22 cellular contexts compared by ENCODE assay signal in genomic region chr17:77300016-77300686, GRCh38.
DNase-seq lines count a peak whose midpoint lies in the region; ATAC-seq and TF ChIP-seq lines count a peak whose summit lies in the region.
"Had no signal": no experiment of that assay in that cellular context is flagged by ENCODE, and none has a peak within 500 bp of the region (broad histone marks: within the 10 kb centered on the region; RNA-seq: fewer than 3 reads in every experiment).

No MANE protein-coding gene starts in this region.

- no peak overlapping the region for H2BK12ac ChIP-seq in neuronal stem cell (ENCODE audit: low read length)

- H3K4me1 ChIP-seq in Caco-2 (peaks cover 87% of the 10 kb centered on the region), neuronal stem cell (ENCODE audit: control insufficient read depth in 2 of 2, insufficient read depth in 1 of 2, low read depth in 1 of 2, low read length in 2 of 2) (peaks cover 10 to 11% of the 10 kb centered on the region in 2 donors)

- no peak for TF ChIP-seq CTCF in Caco-2 (IDR thresholded peaks at IDR 0.05; ENCODE audit: insufficient read depth in 1 of 2, low read depth in 1 of 2, low read length in 1 of 2, severe bottlenecking in 1 of 2, unreplicated experiment in 1 of 2)
- no peak for TF ChIP-seq CTCF in VCaP (conservative IDR thresholded peaks at IDR 0.05)

- H3K4me1 Mint-ChIP-seq in Caco-2 (ENCODE audit: low read depth, unreplicated experiment): peaks cover 44% of the 10 kb centered on the region
- H3K4me1 Mint-ChIP-seq in activated T-cell treated with anti-CD3 and anti-CD28 coated beads, Interleukin-2, amount 50 U/mL, for 72 hours (ENCODE audit: low read depth): peaks cover 6% of the 10 kb centered on the region

- H3K4me2 ChIP-seq in neuronal stem cell (ENCODE audit: insufficient read depth, low read length, poor library complexity, severe bottlenecking): no peak overlapping the region
- H3K4me2 ChIP-seq: KMS-11 had no signal

- H4K8ac ChIP-seq in neuronal stem cell (ENCODE audit: low read depth, low read length): no peak overlapping the region

- no peak overlapping the region for H2BK15ac ChIP-seq in neuronal stem cell (ENCODE audit: low read length)

- ATAC-seq in left colon (peak; percentile 77), HG03280 (IDR thresholded peaks at IDR 0.05; ENCODE audit: unreplicated experiment) (no peak)
- ATAC-seq in activated T-cell treated with anti-CD3 and anti-CD28 coated beads, Interleukin-2, amount 50 U/mL, for 72 hours (replicated peaks in 1 of 2): no peak
- ATAC-seq: GM12878 had no signal

- peak overlapping the region; percentile 27 for H3K18ac ChIP-seq in neuronal stem cell (ENCODE audit: low read length)

- H3K27ac Mint-ChIP-seq in Caco-2 (ENCODE audit: unreplicated experiment): peak overlapping the region; percentile 32
- no peak overlapping the region for H3K27ac Mint-ChIP-seq in activated T-cell treated with anti-CD3 and anti-CD28 coated beads, Interleukin-2, amount 50 U/mL, for 72 hours
- H3K27ac Mint-ChIP-seq: CD4-positive, alpha-beta T cell; H9 had no signal

- WGBS in neuronal stem cell (ENCODE audit: extremely low coverage in 2 of 2, insufficient read length in 2 of 2, insufficient replicate concordance in 1 of 2), 2 donors: no CpG with 5 or more reads among the region's 4 CpGs

- H2AK5ac ChIP-seq in neuronal stem cell (ENCODE audit: low read depth, low read length): no peak overlapping the region

- no peak overlapping the region for H4K91ac ChIP-seq in neuronal stem cell (ENCODE audit: low read depth, low read length, poor library complexity)

- CTCF ChIA-PET in Caco-2 (lab: Charles Lee): interaction anchor here (0.6 to 1.5 kb wide), 10 partner anchors 12 to 1437 kb away, joined by 3 to 10 read pairs (median 6); no protein-coding TSS in a partner anchor

- no peak overlapping the region for H2BK120ac ChIP-seq in neuronal stem cell (ENCODE audit: low read depth, low read length)

- H3K36me3 ChIP-seq in Caco-2 (ENCODE audit: control insufficient read depth, insufficient read depth, low read length) (peaks cover 3% of the 10 kb centered on the region; the same call in 1 of the 2 replicates), neuronal stem cell (replicated peaks in 1 of 2; ENCODE audit: control insufficient read depth in 2 of 2, insufficient read depth in 2 of 2, low read length in 2 of 2) (no peaks in the 10 kb centered on the region)
- H3K36me3 ChIP-seq: BE2C, SJSA1 had no signal

- POLR2A ChIA-PET in Caco-2 (lab: Charles Lee): interaction anchor here (0.5 to 1.1 kb wide), 3 partner anchors 151 to 955 kb away, joined by 3 to 5 read pairs (median 5); no protein-coding TSS in a partner anchor

- H3K27ac ChIP-seq in VCaP: peak overlapping the region; percentile 31; the same call in 1 of the 2 replicates
- no peak overlapping the region for H3K27ac ChIP-seq in neuronal stem cell (replicated peaks; ENCODE audit: low read length)
- H3K27ac ChIP-seq: KMS-11, SJSA1 had no signal

- H3K9me3 ChIP-seq in Caco-2 (no peaks in the 10 kb centered on the region), neuronal stem cell (replicated peaks in 1 of 2; ENCODE audit: control insufficient read depth in 2 of 2, insufficient read depth in 1 of 2, low read depth in 1 of 2, low read length in 2 of 2) (peaks cover 0 to 4% of the 10 kb centered on the region in 2 donors)
- H3K9me3 ChIP-seq: SJSA1 had no signal

- no peak overlapping the region for H3K9ac ChIP-seq in neuronal stem cell (ENCODE audit: low read depth, low read length, poor library complexity)
- H3K9ac ChIP-seq: KMS-11 had no signal

- H3K27me3 ChIP-seq in Caco-2 (replicated peaks; ENCODE audit: control insufficient read depth, insufficient read depth, low read length) (no peaks in the 10 kb centered on the region), neuronal stem cell (ENCODE audit: control insufficient read depth in 3 of 3, insufficient read depth in 3 of 3, low read depth in 1 of 3, low read length in 3 of 3) (no peaks in the 10 kb centered on the region)
- H3K27me3 ChIP-seq: BE2C, SJSA1 had no signal

- H3K4ac ChIP-seq in neuronal stem cell (ENCODE audit: low read length): no peak overlapping the region

- H3K14ac ChIP-seq in neuronal stem cell (ENCODE audit: low read length): no peak overlapping the region

- H3K79me1 ChIP-seq in neuronal stem cell (ENCODE audit: low read depth, low read length): no peaks in the 10 kb centered on the region

- BruUV-seq in Caco-2 (replicated peaks; lab: Mats Ljungman, UMichigan): no TSS peak

- no peak overlapping the region for H2BK5ac ChIP-seq in neuronal stem cell (ENCODE audit: low read length)

- H3K4me3 Mint-ChIP-seq in Caco-2 (ENCODE audit: unreplicated experiment): no peak overlapping the region
- H3K4me3 Mint-ChIP-seq in activated T-cell treated with anti-CD3 and anti-CD28 coated beads, Interleukin-2, amount 50 U/mL, for 72 hours: no peak overlapping the region
- H3K4me3 Mint-ChIP-seq: CD4-positive, alpha-beta T cell; H9 had no signal

- H3K9me3 Mint-ChIP-seq in Caco-2 (ENCODE audit: unreplicated experiment): no peaks in the 10 kb centered on the region
- H3K9me3 Mint-ChIP-seq in activated T-cell treated with anti-CD3 and anti-CD28 coated beads, Interleukin-2, amount 50 U/mL, for 72 hours: no peaks in the 10 kb centered on the region
- H3K9me3 Mint-ChIP-seq: CD4-positive, alpha-beta T cell; H9 had no signal

- H2AFZ ChIP-seq in neuronal stem cell (ENCODE audit: low read length): no peak overlapping the region

- H3K4me3 ChIP-seq in Caco-2 (ENCODE audit: low read depth, low read length) (no peak overlapping the region), neuronal stem cell (ENCODE audit: low read length in 2 of 2) (no peak overlapping the region)
- H3K4me3 ChIP-seq: GM12878, SJSA1 had no signal

- H3K36me3 Mint-ChIP-seq in Caco-2 (ENCODE audit: insufficient read depth, unreplicated experiment): peaks cover 45% of the 10 kb centered on the region
- no peaks in the 10 kb centered on the region for H3K36me3 Mint-ChIP-seq in activated T-cell treated with anti-CD3 and anti-CD28 coated beads, Interleukin-2, amount 50 U/mL, for 72 hours (ENCODE audit: insufficient read depth in 2 of 2)

- H3K23ac ChIP-seq in neuronal stem cell (ENCODE audit: low read depth, low read length, poor library complexity): no peak overlapping the region

- DNase-seq in Caco-2: peak; percentile 81 to 88
- no peak for DNase-seq in left colon
- no peak for DNase-seq in neuronal stem cell (ENCODE audit: low spot score)
- DNase-seq in nucleus accumbens (lab: John Stamatoyannopoulos, UW): no peak
- no peak for DNase-seq in activated T-cell treated with anti-CD3 and anti-CD28 coated beads, Interleukin-2, amount 50 U/mL, for 72 hours
- DNase-seq in NAMALWA (ENCODE audit: low spot score): no peak
- DNase-seq: 8988T; BE2C; CD4-positive, alpha-beta T cell; DMS53; EL; H9; MV-4-11; NCI-H1417 treated with DMSO at 0.1 percent for 48 hours; NCI-H187 treated with DMSO at 0.1 percent for 48 hours; NCI-H2227 treated with DMSO at 0.1 percent for 48 hours; NCI-H524 treated with DMSO at 0.1 percent for 48 hours had no signal

- intact Hi-C loops in Caco-2 (cut with micrococcal nuclease; ENCODE audit: unreplicated experiment): loop anchor here (2.0 kb wide), 1 partner anchor 13 kb away; no protein-coding TSS in a partner anchor
- intact Hi-C loops in left colon (cut with DNase I, micrococcal nuclease): no loop called here

- no peaks in the 10 kb centered on the region for H3K27me3 Mint-ChIP-seq in Caco-2 (ENCODE audit: insufficient read depth, unreplicated experiment)
- no peaks in the 10 kb centered on the region for H3K27me3 Mint-ChIP-seq in activated T-cell treated with anti-CD3 and anti-CD28 coated beads, Interleukin-2, amount 50 U/mL, for 72 hours (ENCODE audit: low read depth)
- H3K27me3 Mint-ChIP-seq: CD4-positive, alpha-beta T cell had no signal

Comparison
In these comparisons a context has a peak if more than half of its experiments do, and no peak if none do; other contexts are left out.
1. DNase-seq: peak in Caco-2 (2 of 2); none in left colon (0 of 2), neuronal stem cell (single experiment), nucleus accumbens (0 of 56), activated T-cell treated with anti-CD3 and anti-CD28 coated beads, Interleukin-2, amount 50 U/mL, for 72 hours (0 of 2) and NAMALWA (single experiment).